ENCODE assay signal across 8 cellular contexts in the genomic region with DNA sequence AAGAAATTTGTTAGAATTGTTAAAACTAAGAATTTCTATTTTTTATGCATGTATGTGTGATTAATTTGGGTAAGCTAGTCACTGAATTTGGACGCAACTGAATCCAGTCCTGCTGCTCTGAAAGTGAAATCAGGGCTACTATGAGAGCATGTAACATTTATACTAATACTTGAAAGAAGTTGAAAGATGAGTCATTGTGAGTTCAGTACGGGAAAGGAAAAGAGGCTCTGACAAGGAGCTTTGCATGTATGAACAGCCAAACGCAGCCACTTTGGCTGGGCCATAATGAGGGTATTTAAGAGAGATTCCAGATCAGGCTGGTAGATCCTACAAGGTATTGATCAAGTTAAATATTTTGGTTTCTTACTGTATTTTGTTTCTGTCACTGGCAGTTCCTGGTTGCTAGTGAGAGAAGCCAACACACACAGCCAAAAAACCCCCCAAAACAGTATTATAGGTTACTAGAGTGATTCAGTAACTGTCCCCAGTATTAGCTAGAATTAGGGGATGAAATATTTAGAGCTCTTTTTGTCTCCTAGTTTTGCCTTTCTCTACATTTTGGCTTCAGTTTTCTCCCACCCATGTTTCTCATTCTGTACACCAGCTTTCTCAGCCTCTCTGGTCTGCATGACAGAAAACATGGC. TPM values are rescaled to one million over a fixed set of nuclear protein-coding genes. Genes with fewer than 3 reads are reported as not detected.
A peak's percentile ranks its signal among the peaks of the same experiment; 100 is the strongest.
DNase-seq lines count a peak whose midpoint lies in the region; ATAC-seq and FAIRE-seq lines count a peak whose summit lies in the region.

No MANE protein-coding gene starts in this region.

- POLR2A ChIA-PET in T-cell (lab: Charles Lee): no interaction called here

- ATAC-seq in GM19035 (IDR thresholded peaks at IDR 0.05; ENCODE audit: unreplicated experiment) (peak; percentile 98), HG03095 (IDR thresholded peaks at IDR 0.05; ENCODE audit: unreplicated experiment) (peak; percentile 98), T-cell (replicated peaks in 1 of 4) (no peak), left lobe of liver (no peak)

- H3K4me1 Mint-ChIP-seq in T-cell: peaks cover 34 to 39% (median 35%) of the 10 kb centered on the region in 3 donors

- peak overlapping the region in 1 of 2 donors; percentile 13 for H3K27ac Mint-ChIP-seq in T-cell

- no peaks in the 10 kb centered on the region for H3K27me3 Mint-ChIP-seq in T-cell

- H3K27ac ChIP-seq in substantia nigra (ENCODE audit: low read depth, low read length, poor library complexity, severe bottlenecking): no peak overlapping the region

- peak; percentile 76 for DNase-seq in ACHN
- DNase-seq in amniotic stem cell (lab: John Stamatoyannopoulos, UW): peak; percentile 44
- no peak for DNase-seq in frontal cortex (ENCODE audit: low spot score in 2 of 2)
- no peak for DNase-seq in T-cell
- DNase-seq in substantia nigra (lab: John Stamatoyannopoulos, UW): no peak
- DNase-seq in left lobe of liver (ENCODE audit: low spot score): no peak

- H3K9me3 Mint-ChIP-seq in T-cell: no peaks in the 10 kb centered on the region

- in situ Hi-C loops in ACHN (cut with HindIII; ENCODE audit: low pct_ligation_motif_present, low pct_unique_long_range_greater_than_20kb, low sequenced_read_pairs): no loop called here

- peaks cover 54% of the 10 kb centered on the region for H3K36me3 Mint-ChIP-seq in T-cell

- H3K4me3 Mint-ChIP-seq in T-cell: no peak overlapping the region

- CTCF ChIA-PET in T-cell (lab: Charles Lee): interaction anchor here in 1 of 2 donors (1.1 to 1.3 kb wide), 2 partner anchors 11 to 14 kb away, joined by 3 to 8 read pairs; partner anchors contain the start of genes AASDHPPT and KBTBD3

- FAIRE-seq in frontal cortex (lab: Jason Lieb, UNC): no peak

RNA-seq across cellular contexts. Expression of gene AASDHPPT, which starts 14.1 kb away (rescaled TPM):
- total RNA-seq in frontal cortex (282 TPM), T-cell (10 to 100 TPM; 17.8 to 33.0 (median 31.1) TPM), left lobe of liver (16.2 TPM)

RNA-seq across cellular contexts. Expression of gene KBTBD3, which starts 14.5 kb away (rescaled TPM):
- total RNA-seq in frontal cortex: 10.6 TPM
- total RNA-seq in T-cell: 10 to 100 TPM in 4 of 5 donors, 1 to 10 TPM in 1; 4.3 to 16.5 (median 11.5) TPM
- total RNA-seq in left lobe of liver: 6.5 TPM

Comparison
In these comparisons a context has a peak if more than half of its experiments do, and no peak if none do; other contexts are left out.
1. DNase-seq: peak in ACHN (single experiment) and amniotic stem cell (single experiment); none in frontal cortex (0 of 2), T-cell (0 of 34), substantia nigra (0 of 49) and left lobe of liver (single experiment).
2. ATAC-seq: peak in GM19035 (single experiment) and HG03095 (single experiment); none in T-cell (0 of 4) and left lobe of liver (single experiment).